ENCODE assay signal across 9 cellular contexts in genomic region chrX:103343105-103343504, GRCh38. TPM values are rescaled to one million over a fixed set of nuclear protein-coding genes. Genes with fewer than 3 reads are reported as not detected.
DNase-seq lines count a peak whose midpoint lies in the region; ATAC-seq and TF ChIP-seq lines count a peak whose summit lies in the region.
"Had no signal": no experiment of that assay in that cellular context is flagged by ENCODE, and none has a peak within 500 bp of the region (broad histone marks: within the 10 kb centered on the region; RNA-seq: fewer than 3 reads in every experiment).

No MANE protein-coding gene starts in this region.

- peak in 3 of 5 donors; percentile 1 to 48 (median 18) for DNase-seq in CD8-positive, alpha-beta memory T cell
- DNase-seq in MG63 (peak; percentile 13), fibroblast of gingiva (ENCODE audit: low read depth) (peak; percentile 32), psoas muscle (no peak), DMS153 (lab: John Stamatoyannopoulos, UW) (no peak), NCI-H446 treated with DMSO at 0.1 percent for 48 hours (lab: John Stamatoyannopoulos, UW) (no peak)
- DNase-seq in activated CD4-positive, alpha-beta T cell treated with anti-CD3 and anti-CD28 coated beads, Interleukin-2, amount 10 ng/mL, durations not matched to agents 7 days and 5 days: peak; percentile 38

- no peak overlapping the region for H3K27ac ChIP-seq in CD8-positive, alpha-beta memory T cell (ENCODE audit: low read depth, low read length)
- no peak overlapping the region for H3K27ac ChIP-seq in psoas muscle

- no peaks in the 10 kb centered on the region for H3K36me3 Mint-ChIP-seq in CD8-positive, alpha-beta memory T cell
- H3K36me3 Mint-ChIP-seq in activated CD4-positive, alpha-beta T cell treated with anti-CD3 and anti-CD28 coated beads, Interleukin-2, amount 10 ng/mL, durations not matched to agents 7 days and 5 days (ENCODE audit: low read depth): no peaks in the 10 kb centered on the region

- H3K9me3 ChIP-seq in CD8-positive, alpha-beta memory T cell (ENCODE audit: low read length): no peaks in the 10 kb centered on the region
- no peaks in the 10 kb centered on the region for H3K9me3 ChIP-seq in MG63
- H3K9me3 ChIP-seq in psoas muscle: no peaks in the 10 kb centered on the region

- H3K27ac Mint-ChIP-seq in CD8-positive, alpha-beta memory T cell: no peak overlapping the region
- H3K27ac Mint-ChIP-seq in activated CD4-positive, alpha-beta T cell treated with anti-CD3 and anti-CD28 coated beads, Interleukin-2, amount 10 ng/mL, durations not matched to agents 7 days and 5 days: no peak overlapping the region

- ATAC-seq in GM18858 (IDR thresholded peaks at IDR 0.05; ENCODE audit: unreplicated experiment): peak; percentile 73
- no peak for ATAC-seq in psoas muscle

- 1 to 19% (median 4%) methylated on average over 2 of the region's 2 CpGs for WGBS in psoas muscle, 3 donors

- no peaks in the 10 kb centered on the region for H3K9me3 Mint-ChIP-seq in CD8-positive, alpha-beta memory T cell
- no peaks in the 10 kb centered on the region for H3K9me3 Mint-ChIP-seq in activated CD4-positive, alpha-beta T cell treated with anti-CD3 and anti-CD28 coated beads, Interleukin-2, amount 10 ng/mL, durations not matched to agents 7 days and 5 days

- peaks cover 2 to 24% of the 10 kb centered on the region in 2 donors for H3K27me3 Mint-ChIP-seq in CD8-positive, alpha-beta memory T cell
- peaks cover 2% of the 10 kb centered on the region for H3K27me3 Mint-ChIP-seq in activated CD4-positive, alpha-beta T cell treated with anti-CD3 and anti-CD28 coated beads, Interleukin-2, amount 10 ng/mL, durations not matched to agents 7 days and 5 days

- CTCF ChIA-PET in CD8-positive, alpha-beta memory T cell (lab: Charles Lee): interaction anchor here (1.4 kb wide), 1 partner anchor 121 kb away, joined by 8 read pairs; no protein-coding TSS in a partner anchor
- CTCF ChIA-PET in activated CD4-positive, alpha-beta T cell treated with anti-CD3 and anti-CD28 coated beads, Interleukin-2, amount 10 ng/mL, durations not matched to agents 7 days and 5 days (lab: Charles Lee): no interaction called here

- intact Hi-C loops in psoas muscle (cut with DNase I): loop anchor here in 1 of 2 donors (5.0 kb wide), 1 partner anchor 119 kb away; no protein-coding TSS in a partner anchor

- no peaks in the 10 kb centered on the region for H3K36me3 ChIP-seq in CD8-positive, alpha-beta memory T cell (ENCODE audit: insufficient read depth, low read length)
- H3K36me3 ChIP-seq in MG63 (no peaks in the 10 kb centered on the region), psoas muscle (ENCODE audit: insufficient read depth in 1 of 2, low read depth in 1 of 2) (no peaks in the 10 kb centered on the region)

- H3K4me3 ChIP-seq in CD8-positive, alpha-beta memory T cell (ENCODE audit: low read length): no peak overlapping the region
- H3K4me3 ChIP-seq in MG63: no peak overlapping the region
- no peak overlapping the region for H3K4me3 ChIP-seq in psoas muscle

- no peaks in the 10 kb centered on the region for H3K4me1 ChIP-seq in CD8-positive, alpha-beta memory T cell (ENCODE audit: insufficient read depth, low read length)
- H3K4me1 ChIP-seq in psoas muscle: no peaks in the 10 kb centered on the region

- POLR2A ChIA-PET in CD8-positive, alpha-beta memory T cell (lab: Charles Lee): no interaction called here
- POLR2A ChIA-PET in activated CD4-positive, alpha-beta T cell treated with anti-CD3 and anti-CD28 coated beads, Interleukin-2, amount 10 ng/mL, durations not matched to agents 7 days and 5 days (lab: Charles Lee): no interaction called here

- TF ChIP-seq CTCF in psoas muscle (IDR thresholded peaks at IDR 0.05): peak; percentile 59

- H3K4me3 Mint-ChIP-seq in CD8-positive, alpha-beta memory T cell: no peak overlapping the region
- no peak overlapping the region for H3K4me3 Mint-ChIP-seq in activated CD4-positive, alpha-beta T cell treated with anti-CD3 and anti-CD28 coated beads, Interleukin-2, amount 10 ng/mL, durations not matched to agents 7 days and 5 days

- no peaks in the 10 kb centered on the region for H3K27me3 ChIP-seq in CD8-positive, alpha-beta memory T cell (ENCODE audit: insufficient read depth, low read length, poor library complexity, severe bottlenecking)
- H3K27me3 ChIP-seq in MG63: no peaks in the 10 kb centered on the region
- peaks cover 0 to 21% (median 0%) of the 10 kb centered on the region in 3 donors for H3K27me3 ChIP-seq in psoas muscle (ENCODE audit: insufficient read depth in 3 of 3, low read length in 2 of 3)

- peaks cover 0 to 7% (median 2%) of the 10 kb centered on the region in 3 donors for H3K4me1 Mint-ChIP-seq in CD8-positive, alpha-beta memory T cell
- H3K4me1 Mint-ChIP-seq in activated CD4-positive, alpha-beta T cell treated with anti-CD3 and anti-CD28 coated beads, Interleukin-2, amount 10 ng/mL, durations not matched to agents 7 days and 5 days: peaks cover 3% of the 10 kb centered on the region

RNA-seq across cellular contexts. Expression of gene TCEAL7, which starts 13.1 kb away (rescaled TPM):
- not detected for total RNA-seq in CD8-positive, alpha-beta memory T cell
- not detected for polyA plus RNA-seq in CD8-positive, alpha-beta memory T cell
- total RNA-seq in MG63 (2014; rRNA removed; shearing (Covaris generic); ENCODE audit: low replicate concordance): not detected in 2 replicates
- total RNA-seq in activated CD4-positive, alpha-beta T cell treated with anti-CD3 and anti-CD28 coated beads, Interleukin-2, amount 10 ng/mL, durations not matched to agents 7 days and 5 days: not detected
- 10 to 100 TPM in 1 of 4 donors, 1 to 10 TPM in 2, under 1 TPM in 1; 0.78 to 11.8 (median 1.1) TPM for total RNA-seq in psoas muscle
- polyA plus RNA-seq in psoas muscle: 1 to 10 TPM; 1.3 to 1.4 (median 1.4) TPM
- total RNA-seq: T-helper 1 cell treated with Interleukin-12 subunit alpha and Interleukin-12 subunit beta and Interleukin-4 antibody, amounts not matched to agents 30 ng/mL and 1 ng/mL, for 36 hours had no signal

RNA-seq across cellular contexts. Expression of gene TCEAL9, which starts 13.2 kb away (rescaled TPM):
- 1 to 10 TPM; 2.8 to 3.4 TPM for total RNA-seq in CD8-positive, alpha-beta memory T cell
- polyA plus RNA-seq in CD8-positive, alpha-beta memory T cell: 1.0 TPM
- total RNA-seq in MG63 (2014; rRNA removed; shearing (Covaris generic); ENCODE audit: low replicate concordance): 44.1 and 97.3 TPM in 2 replicates
- not detected for total RNA-seq in activated CD4-positive, alpha-beta T cell treated with anti-CD3 and anti-CD28 coated beads, Interleukin-2, amount 10 ng/mL, durations not matched to agents 7 days and 5 days
- total RNA-seq in psoas muscle: 1 to 10 TPM; 3.4 to 9.1 (median 5.0) TPM
- 10 to 100 TPM; 11.0 to 15.1 (median 13.3) TPM for polyA plus RNA-seq in psoas muscle

RNA-seq across cellular contexts. Expression of gene BEX2, which starts 32.3 kb away (rescaled TPM):
- total RNA-seq in CD8-positive, alpha-beta memory T cell: 1 to 10 TPM; 8.9 to 9.0 TPM
- polyA plus RNA-seq in CD8-positive, alpha-beta memory T cell: 68.6 TPM
- total RNA-seq in MG63 (2014; rRNA removed; shearing (Covaris generic); ENCODE audit: low replicate concordance): 0.57 TPM in 1 of 2 replicates, not detected in the other
- 1 to 10 TPM; 5.0 to 5.3 TPM for total RNA-seq in activated CD4-positive, alpha-beta T cell treated with anti-CD3 and anti-CD28 coated beads, Interleukin-2, amount 10 ng/mL, durations not matched to agents 7 days and 5 days
- total RNA-seq in psoas muscle: 10 to 100 TPM in 1 of 4 donors, 1 to 10 TPM in 1, under 1 TPM in 2; 0.29 to 13.2 (median 1.4) TPM
- 1 to 10 TPM in 1 of 3 donors, under 1 TPM in 2; 0.21 to 2.7 (median 0.87) TPM for polyA plus RNA-seq in psoas muscle

RNA-seq across cellular contexts. Expression of gene BEX3, which starts 33.2 kb away (rescaled TPM):
- total RNA-seq in CD8-positive, alpha-beta memory T cell: 10 to 100 TPM in 1 of 2 experiments, 1 to 10 TPM in 1; 9.5 to 10.6 TPM
- polyA plus RNA-seq in CD8-positive, alpha-beta memory T cell: 33.7 TPM
- 153 and 210 TPM in 2 replicates for total RNA-seq in MG63 (2014; rRNA removed; shearing (Covaris generic); ENCODE audit: low replicate concordance)
- 1 to 10 TPM; 5.4 to 6.3 TPM for total RNA-seq in activated CD4-positive, alpha-beta T cell treated with anti-CD3 and anti-CD28 coated beads, Interleukin-2, amount 10 ng/mL, durations not matched to agents 7 days and 5 days
- 10 to 100 TPM in 1 of 4 donors, 1 to 10 TPM in 3; 7.1 to 24.4 (median 8.8) TPM for total RNA-seq in psoas muscle
- 10 to 100 TPM in 2 of 3 donors, 1 to 10 TPM in 1; 6.2 to 12.7 (median 10.8) TPM for polyA plus RNA-seq in psoas muscle

Comparison
In these comparisons a context has a peak if more than half of its experiments do, and no peak if none do; other contexts are left out.
1. DNase-seq: peak in CD8-positive, alpha-beta memory T cell (3 of 5), MG63 (single experiment), activated CD4-positive, alpha-beta T cell treated with anti-CD3 and anti-CD28 coated beads, Interleukin-2, amount 10 ng/mL, durations not matched to agents 7 days and 5 days (single experiment) and fibroblast of gingiva (single experiment); none in psoas muscle (0 of 2), DMS153 (single experiment) and NCI-H446 treated with DMSO at 0.1 percent for 48 hours (single experiment).